ENCODE assay signal across 9 cellular contexts in genomic region chr3:19543212-19543841, GRCh38.
A peak's percentile ranks its signal among the peaks of the same experiment; 100 is the strongest.
DNase-seq lines count a peak whose midpoint lies in the region; ATAC-seq, FAIRE-seq and TF ChIP-seq lines count a peak whose summit lies in the region.
"Had no signal": no experiment of that assay in that cellular context is flagged by ENCODE, and none has a peak within 500 bp of the region (broad histone marks: within the 10 kb centered on the region; RNA-seq: fewer than 3 reads in every experiment).

No MANE protein-coding gene starts in this region.

- no peak overlapping the region for H3K4me3 ChIP-seq in kidney (ENCODE audit: low read length in 2 of 2)

- no peak overlapping the region for H3K9ac ChIP-seq in kidney (ENCODE audit: low read length in 2 of 2)

- peak; percentile 8 for TF ChIP-seq CTCF in kidney (IDR thresholded peaks at IDR 0.05; ENCODE audit: borderline replicate concordance, extremely low read depth, insufficient read depth)

- no peaks in the 10 kb centered on the region for H3K9me3 ChIP-seq in kidney (ENCODE audit: control insufficient read depth in 1 of 2, low read length in 2 of 2)
- H3K9me3 ChIP-seq: neutrophil had no signal

- no peaks in the 10 kb centered on the region for H3K36me3 ChIP-seq in kidney (ENCODE audit: control insufficient read depth in 1 of 2, insufficient read depth in 2 of 2, low read length in 2 of 2)
- H3K36me3 ChIP-seq: neutrophil had no signal

- DNase-seq in NCI-H1105 treated with DMSO at 0.1 percent for 48 hours (lab: John Stamatoyannopoulos, UW) (peak; percentile 21), NCI-H1105 (lab: John Stamatoyannopoulos, UW) (no peak), SHP77 (lab: John Stamatoyannopoulos, UW) (peak; percentile 40 to 60), kidney (no peak), ureter (ENCODE audit: low spot score) (no peak), activated gamma-delta T cell treated with Interleukin-2 at 50 U/mL for 16 hours (no peak)

- no peak overlapping the region for H3K27ac ChIP-seq in kidney (ENCODE audit: low read depth in 2 of 2, low read length in 2 of 2)
- H3K27ac ChIP-seq: neutrophil had no signal

- ATAC-seq in GM21529 (IDR thresholded peaks at IDR 0.05; ENCODE audit: unreplicated experiment) (peak; percentile 39), HG03575 (IDR thresholded peaks at IDR 0.05; ENCODE audit: extremely low read depth, insufficient number of reproducible peaks, low FRiP score, unreplicated experiment) (peak; percentile 34)

- no peaks in the 10 kb centered on the region for H3K4me1 ChIP-seq in kidney (ENCODE audit: control insufficient read depth in 1 of 2, insufficient read depth in 1 of 2, low read depth in 1 of 2, low read length in 2 of 2)

- intact Hi-C loops in kidney (cut with DNase I): no loop called here

- FAIRE-seq in kidney (lab: Jason Lieb, UNC): no peak

Comparison
In these comparisons a context has a peak if more than half of its experiments do, and no peak if none do; other contexts are left out.
1. DNase-seq: peak in NCI-H1105 treated with DMSO at 0.1 percent for 48 hours (single experiment) and SHP77 (2 of 2); none in NCI-H1105 (single experiment), kidney (single experiment), ureter (single experiment) and activated gamma-delta T cell treated with Interleukin-2 at 50 U/mL for 16 hours (single experiment).